24 cellular contexts compared by ENCODE assay signal in genomic region chr1:83114136-83114834, GRCh38.
DNase-seq lines count a peak whose midpoint lies in the region; FAIRE-seq and TF ChIP-seq lines count a peak whose summit lies in the region.
"Had no signal": no experiment of that assay in that cellular context is flagged by ENCODE, and none has a peak within 500 bp of the region (broad histone marks: within the 10 kb centered on the region; RNA-seq: fewer than 3 reads in every experiment).

No MANE protein-coding gene starts in this region.

- H3K4me1 Mint-ChIP-seq in nephron progenitor cell = peaks cover 13% of the 10 kb centered on the region

- H3K36me3 ChIP-seq in osteoblast (ENCODE audit: insufficient read depth, low read length) = no peaks in the 10 kb centered on the region
- H3K36me3 ChIP-seq: BE2C; BLaER1 treated with 17β-estradiol and CSF1 and Interleukin-3, amounts not matched to agents 10 nM and 100 nM had no signal

- FAIRE-seq in H54 (lab: Jason Lieb, UNC) = peak; percentile 6
- FAIRE-seq: A204.1, D721Med, G401.6, GM12891, GM19239 had no signal

- no peak for TF ChIP-seq POLR2A in H54 (IDR thresholded peaks at IDR 0.05; ENCODE audit: low read depth, low read length)

- H3K4me2 ChIP-seq in osteoblast (ENCODE audit: insufficient read depth, low read length) = no peak overlapping the region

- H3K79me2 ChIP-seq in osteoblast (ENCODE audit: insufficient read depth, low read length) = no peaks in the 10 kb centered on the region

- H3K4me1 ChIP-seq in osteoblast (ENCODE audit: insufficient read depth, low read length) = no peaks in the 10 kb centered on the region
- H3K4me1 ChIP-seq: BE2C, Caco-2 had no signal

- H3K9me3 ChIP-seq in osteoblast (ENCODE audit: low read depth, low read length) = no peaks in the 10 kb centered on the region
- H3K9me3 ChIP-seq: BE2C; BLaER1 treated with 17β-estradiol and CSF1 and Interleukin-3, amounts not matched to agents 10 nM and 100 nM; Caco-2 had no signal

- H3K4me3 Mint-ChIP-seq in nephron progenitor cell = no peak overlapping the region
- H3K4me3 Mint-ChIP-seq: CD4-positive, alpha-beta T cell; CD8-positive, alpha-beta T cell had no signal

- no peaks in the 10 kb centered on the region for H3K9me3 Mint-ChIP-seq in nephron progenitor cell
- H3K9me3 Mint-ChIP-seq: CD4-positive, alpha-beta T cell; CD8-positive, alpha-beta T cell had no signal

- H3K27ac Mint-ChIP-seq in nephron progenitor cell = peak overlapping the region; percentile 86
- H3K27ac Mint-ChIP-seq: CD4-positive, alpha-beta T cell; CD8-positive, alpha-beta T cell had no signal

- H3K27me3 ChIP-seq in osteoblast (ENCODE audit: insufficient read depth, low read length) = no peaks in the 10 kb centered on the region
- H3K27me3 ChIP-seq: BE2C; BLaER1 treated with 17β-estradiol and CSF1 and Interleukin-3, amounts not matched to agents 10 nM and 100 nM had no signal

- H3K4me3 ChIP-seq in osteoblast (ENCODE audit: insufficient read depth, low read length) = no peak overlapping the region
- H3K4me3 ChIP-seq: BLaER1 treated with 17β-estradiol and CSF1 and Interleukin-3, amounts not matched to agents 10 nM and 100 nM had no signal

- no peak for TF ChIP-seq CTCF in nephron progenitor cell (IDR thresholded peaks at IDR 0.05)
- TF ChIP-seq CTCF in osteoblast (IDR thresholded peaks at IDR 0.05; ENCODE audit: extremely low read depth, low read depth, low read length) = no peak

- H3K27ac ChIP-seq in osteoblast (ENCODE audit: low read depth, low read length) = no peak overlapping the region
- H3K27ac ChIP-seq: BLaER1 treated with 17β-estradiol and CSF1 and Interleukin-3, amounts not matched to agents 10 nM and 100 nM; C4-2B had no signal

- H3K36me3 Mint-ChIP-seq in nephron progenitor cell (ENCODE audit: low read depth) = peaks cover 12% of the 10 kb centered on the region
- H3K36me3 Mint-ChIP-seq: CD8-positive, alpha-beta T cell had no signal

- H4K20me1 ChIP-seq in osteoblast (ENCODE audit: insufficient read depth, low read length) = no peaks in the 10 kb centered on the region
- H4K20me1 ChIP-seq: BLaER1 treated with 17β-estradiol and CSF1 and Interleukin-3, amounts not matched to agents 10 nM and 100 nM had no signal

- DNase-seq in H54 (ENCODE audit: insufficient read length, low spot score) (no peak), HT-29 (ENCODE audit: low spot score) (peak; percentile 9), nephron progenitor cell (no peak), osteoblast (ENCODE audit: insufficient read length, low spot score, missing footprints) (peak; percentile 13), globus pallidus (ENCODE audit: low spot score) (no peak), NCI-H1092 (lab: John Stamatoyannopoulos, UW) (no peak), NCI-H82 treated with DMSO at 0.1 percent for 48 hours (lab: John Stamatoyannopoulos, UW; ENCODE audit: unreplicated experiment) (no peak), anterior cingulate cortex (lab: John Stamatoyannopoulos, UW) (no peak)
- DNase-seq: 8988T; ACHN; BE2C; Caco-2; Calu3; CD4-positive, alpha-beta T cell; CD8-positive, alpha-beta T cell; DMS79 treated with DMSO at 0.1 percent for 48 hours; GF-D8 had no signal

- H3K27me3 Mint-ChIP-seq in nephron progenitor cell (ENCODE audit: low read depth, poor library complexity) = no peaks in the 10 kb centered on the region
- H3K27me3 Mint-ChIP-seq: CD4-positive, alpha-beta T cell had no signal

- no peak overlapping the region for H2AFZ ChIP-seq in osteoblast (ENCODE audit: low read length)

Comparison
In these comparisons a context has a peak if more than half of its experiments do, and no peak if none do; other contexts are left out.
1. DNase-seq: peak in HT-29 (single experiment) and osteoblast (single experiment); none in H54 (single experiment), nephron progenitor cell (single experiment), globus pallidus (single experiment), NCI-H1092 (single experiment), NCI-H82 treated with DMSO at 0.1 percent for 48 hours (single experiment) and anterior cingulate cortex (0 of 58).